In the genomic region with DNA sequence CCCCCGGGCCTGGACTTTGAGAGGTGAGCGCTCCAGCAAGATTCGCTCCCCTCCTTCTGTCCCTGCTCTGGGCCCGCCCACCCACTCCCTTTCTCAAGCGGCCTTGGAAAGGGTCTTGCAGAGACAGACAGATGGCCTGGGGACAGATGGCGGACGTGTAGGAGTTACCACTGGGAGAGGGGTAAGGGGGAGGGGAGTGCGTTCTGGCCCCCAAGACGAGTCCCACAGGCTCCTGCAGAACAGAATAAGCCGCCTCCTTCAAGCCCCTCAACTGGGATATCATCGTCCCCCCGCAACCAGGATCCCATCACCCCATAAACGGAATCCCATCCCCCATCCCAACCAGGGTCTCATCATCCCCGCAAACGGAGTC, we compare ENCODE assay signal across 8 cellular contexts. TPM values are rescaled to one million over a fixed set of nuclear protein-coding genes. Genes with fewer than 3 reads are reported as not detected.
DNase-seq lines count a peak whose midpoint lies in the region; ATAC-seq and TF ChIP-seq lines count a peak whose summit lies in the region.

No MANE protein-coding gene starts in this region.

- peak overlapping the region; percentile 68 to 77 (median 74) for H3K4me3 Mint-ChIP-seq in nephron

- ATAC-seq in HG03571 (IDR thresholded peaks at IDR 0.05; ENCODE audit: unreplicated experiment), result no peak

- peaks cover 7% of the 10 kb centered on the region for H3K27me3 Mint-ChIP-seq in nephron (ENCODE audit: low read depth)

- H3K36me3 Mint-ChIP-seq in nephron (ENCODE audit: low read depth), result no peaks in the 10 kb centered on the region

- intact Hi-C loops in dorsolateral prefrontal cortex (cut with DNase I), result loop anchor here (5.0 kb wide), 2 partner anchors 58 to 78 kb away; partner anchors contain the start of gene SEMA6B (in 1 of the 2)

- TF ChIP-seq CTCF in C4-2B (conservative IDR thresholded peaks at IDR 0.05) (no peak), dorsolateral prefrontal cortex (IDR thresholded peaks at IDR 0.05 in 54 of 56, conservative IDR thresholded peaks at IDR 0.05 in 2 of 56; ENCODE audit: low read depth in 1 of 56, partially characterized antibody in 56 of 56) (no peak), nephron (IDR thresholded peaks at IDR 0.05; ENCODE audit: unreplicated experiment in 3 of 3) (no peak)

- H3K4me1 Mint-ChIP-seq in nephron, result peaks cover 15% of the 10 kb centered on the region

- H3K9me3 Mint-ChIP-seq in nephron, result no peaks in the 10 kb centered on the region

- peak overlapping the region; percentile 40 to 78 (median 64) for H3K4me3 ChIP-seq in dorsolateral prefrontal cortex

- H3K27ac ChIP-seq in C4-2B (peak overlapping the region; percentile 7; the same call in 1 of the 2 replicates), dorsolateral prefrontal cortex (peak overlapping the region in 5 of 59 donors; percentile 11 to 78 (median 63))

- peak; percentile 45 for DNase-seq in NCI-H1694 (lab: John Stamatoyannopoulos, UW)
- no peak for DNase-seq in dorsolateral prefrontal cortex
- DNase-seq in NCI-H345 treated with DMSO at 0.1 percent for 48 hours (lab: John Stamatoyannopoulos, UW; ENCODE audit: unreplicated experiment), result no peak
- DNase-seq in germinal center (ENCODE audit: low spot score), result no peak
- DNase-seq in medulla oblongata (ENCODE audit: extremely low spot score), result no peak

- H3K27ac Mint-ChIP-seq in nephron, result peak overlapping the region in 1 of 3 experiments; percentile 61

- H3K27me3 ChIP-seq in dorsolateral prefrontal cortex, result no peaks in the 10 kb centered on the region

RNA-seq across cellular contexts. Expression of gene TNFAIP8L1, which starts 3.6 kb away (rescaled TPM):
- 10 to 100 TPM in 117 of 120 experiments, 1 to 10 TPM in 3; 6.5 to 31.1 (median 19.5) TPM for total RNA-seq in dorsolateral prefrontal cortex

RNA-seq across cellular contexts. Expression of gene MYDGF, which starts 34.4 kb away (rescaled TPM):
- 10 to 100 TPM; 18.4 to 49.7 (median 30.3) TPM for total RNA-seq in dorsolateral prefrontal cortex
